In genomic region chr10:117264776-117265175, GRCh38 we compare ENCODE assay signal across 2 cellular contexts.
A peak's percentile ranks its signal among the peaks of the same experiment; 100 is the strongest.
TF ChIP-seq lines count a peak whose summit lies in the region.

No MANE protein-coding gene starts in this region.

TF ChIP-seq in SK-N-SH, 30 proteins besides CTCF, POLR2A, EP300 and RAD21 (continued from another document):
- no peak for TF ChIP-seq REST (IDR thresholded peaks at IDR 0.05; ENCODE audit: low read depth, low read length)
- no peak for TF ChIP-seq TEAD4 (IDR thresholded peaks at IDR 0.05; ENCODE audit: borderline replicate concordance, insufficient read depth)
- no peak for TF ChIP-seq SIN3A (IDR thresholded peaks at IDR 0.05; ENCODE audit: borderline replicate concordance, low read depth, low read length)
- TF ChIP-seq GATA2 (CRISPR knock-in tag; IDR thresholded peaks at IDR 0.05): 0 out of 2 replicates have a peak, but pooled peaks have one; percentile 13

TF ChIP-seq in SK-N-SH treated with all-trans-retinoic acid at 6 μM for 48 hours, 23 proteins besides CTCF, POLR2A, EP300 and RAD21 (continued from another document):
- TF ChIP-seq POU6F1 (CRISPR knock-in tag; IDR thresholded peaks at IDR 0.05; ENCODE audit: borderline replicate concordance, low read depth) (no peak), TCF4 (CRISPR knock-in tag; IDR thresholded peaks at IDR 0.05; ENCODE audit: borderline replicate concordance) (no peak), ZFP3 (CRISPR knock-in tag; IDR thresholded peaks at IDR 0.05) (no peak), OSR1 (CRISPR knock-in tag; IDR thresholded peaks at IDR 0.05) (no peak), PPARA (CRISPR knock-in tag; IDR thresholded peaks at IDR 0.05; ENCODE audit: borderline replicate concordance) (no peak), ARNTL (CRISPR knock-in tag; IDR thresholded peaks at IDR 0.05; ENCODE audit: borderline replicate concordance, low read depth) (no peak), TSHZ2 (CRISPR knock-in tag; IDR thresholded peaks at IDR 0.05) (no peak), CREB5 (CRISPR knock-in tag; IDR thresholded peaks at IDR 0.05; ENCODE audit: low read depth) (no peak), ZFP30 (CRISPR knock-in tag; IDR thresholded peaks at IDR 0.05) (no peak)
